Comparison of ENCODE assay signal across 12 cellular contexts in the genomic region with DNA sequence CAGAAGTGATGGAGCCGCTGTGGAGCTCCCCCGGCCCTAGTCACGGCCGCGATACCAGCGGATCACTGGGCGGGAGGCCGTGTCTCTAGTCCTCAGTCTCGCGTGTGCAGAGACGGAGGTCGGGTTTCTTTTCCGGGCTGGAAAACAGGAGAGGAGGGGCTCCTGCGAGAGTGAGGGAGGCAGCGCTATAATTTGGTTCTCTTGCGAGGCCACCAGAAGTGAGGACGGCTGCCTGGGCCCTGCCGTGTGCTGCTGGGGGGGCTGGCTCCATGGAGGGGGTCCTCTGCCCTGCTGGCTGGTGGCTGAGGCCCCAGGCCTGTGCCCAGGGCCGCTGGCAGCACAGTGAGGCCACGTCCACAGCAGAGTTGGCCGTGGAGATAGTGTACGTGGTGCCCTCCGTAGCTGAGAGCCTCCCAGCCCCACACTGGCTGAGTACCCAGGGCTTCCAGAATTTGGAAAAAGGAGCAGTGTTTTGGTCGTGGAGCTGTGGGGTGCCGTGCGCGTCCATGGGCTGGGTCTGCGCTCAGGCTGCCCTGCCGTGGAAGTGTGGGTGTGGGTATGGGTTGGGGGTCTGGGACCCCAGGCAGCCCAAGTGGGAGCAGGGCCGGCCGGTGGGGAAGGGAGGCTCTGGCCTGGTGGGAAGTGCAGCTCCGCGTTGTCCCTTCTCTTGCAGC. TPM values are rescaled to one million over a fixed set of nuclear protein-coding genes. Genes with fewer than 3 reads are reported as not detected.
DNase-seq lines count a peak whose midpoint lies in the region; ATAC-seq and TF ChIP-seq lines count a peak whose summit lies in the region.
"Had no signal": no experiment of that assay in that cellular context is flagged by ENCODE, and none has a peak within 500 bp of the region (broad histone marks: within the 10 kb centered on the region; RNA-seq: fewer than 3 reads in every experiment).

No MANE protein-coding gene starts in this region.

- intact Hi-C loops in A673 (cut with micrococcal nuclease; ENCODE audit: unreplicated experiment) = no loop called here

- H3K27me3 Mint-ChIP-seq in central memory CD8-positive, alpha-beta T cell = no peaks in the 10 kb centered on the region
- H3K27me3 Mint-ChIP-seq in nephron progenitor cell (ENCODE audit: low read depth, poor library complexity) = no peaks in the 10 kb centered on the region

- H3K27ac Mint-ChIP-seq in central memory CD8-positive, alpha-beta T cell (ENCODE audit: low read depth) = peak overlapping the region; percentile 90
- peak overlapping the region; percentile 99 for H3K27ac Mint-ChIP-seq in nephron progenitor cell

- no peaks in the 10 kb centered on the region for H3K9me3 ChIP-seq in A673 (ENCODE audit: low read depth, low read length, poor library complexity, severe bottlenecking)
- H3K9me3 ChIP-seq: neutrophil had no signal

- H3K4me3 Mint-ChIP-seq in central memory CD8-positive, alpha-beta T cell = peak overlapping the region; percentile 94
- peak overlapping the region; percentile 78 for H3K4me3 Mint-ChIP-seq in nephron progenitor cell

- peaks cover 84% of the 10 kb centered on the region for H3K36me3 ChIP-seq in A673 (ENCODE audit: insufficient read depth, low read length, poor library complexity, severe bottlenecking)
- peaks cover 51% of the 10 kb centered on the region for H3K36me3 ChIP-seq in H7 (replicated peaks; ENCODE audit: control insufficient read depth, insufficient read depth, low read length)

- DNase-seq in A673 (ENCODE audit: low spot score) (peak; percentile 56), H7 (peak; percentile 66), nephron progenitor cell (peak; percentile 44), NCI-H187 treated with DMSO at 0.1 percent for 48 hours (lab: John Stamatoyannopoulos, UW) (no peak), GM13976 (ENCODE audit: low spot score) (no peak), NCI-H1092 treated with DMSO at 0.1 percent for 48 hours (lab: John Stamatoyannopoulos, UW) (no peak)
- DNase-seq in central memory CD8-positive, alpha-beta T cell (ENCODE audit: low spot score in 2 of 2) = no peak
- DNase-seq: activated CD4-positive, CD25-positive, alpha-beta regulatory T cell had no signal

- no peaks in the 10 kb centered on the region for H3K9me3 Mint-ChIP-seq in central memory CD8-positive, alpha-beta T cell
- no peaks in the 10 kb centered on the region for H3K9me3 Mint-ChIP-seq in nephron progenitor cell

- peaks cover 81% of the 10 kb centered on the region for H3K4me1 ChIP-seq in A673 (ENCODE audit: insufficient read depth, low read length, poor library complexity, severe bottlenecking)

- POLR2A ChIA-PET in A673 (lab: Charles Lee; ENCODE audit: low non-redundant PET) = no interaction called here

- no peak for ATAC-seq in central memory CD8-positive, alpha-beta T cell (replicated peaks; ENCODE audit: extremely low read depth, poor library complexity, severe bottlenecking)
- ATAC-seq in GM21576 (IDR thresholded peaks at IDR 0.05; ENCODE audit: unreplicated experiment) = no peak

- H3K36me3 Mint-ChIP-seq in central memory CD8-positive, alpha-beta T cell (ENCODE audit: insufficient read depth) = peaks cover 68% of the 10 kb centered on the region
- H3K36me3 Mint-ChIP-seq in nephron progenitor cell (ENCODE audit: low read depth) = peaks cover 42% of the 10 kb centered on the region

- BruUV-seq in A673 (replicated peaks; lab: Mats Ljungman, UMichigan) = no TSS peak

- peak overlapping the region; percentile 64 for H3K27ac ChIP-seq in A673 (ENCODE audit: low read depth, low read length, poor library complexity, severe bottlenecking)
- H3K27ac ChIP-seq: neutrophil had no signal

- in situ Hi-C loops in GM13976 (cut with MboI; ENCODE audit: low sequenced_read_pairs, unreplicated experiment) = no loop called here

- no peaks in the 10 kb centered on the region for H3K27me3 ChIP-seq in A673 (replicated peaks; ENCODE audit: insufficient read depth, low read depth, low read length, poor library complexity)
- no peaks in the 10 kb centered on the region for H3K27me3 ChIP-seq in H7 (ENCODE audit: control insufficient read depth, insufficient read depth, low read length)
- H3K27me3 ChIP-seq: neutrophil had no signal

- H3K4me3 ChIP-seq in A673 (ENCODE audit: low read depth, low read length, poor library complexity, severe bottlenecking) (peak overlapping the region; percentile 99), H7 (ENCODE audit: insufficient read depth, low read depth, low read length) (no peak overlapping the region)

- TF ChIP-seq CTCF in A673 (conservative IDR thresholded peaks at IDR 0.05; ENCODE audit: low read depth, low read length) (no peak), nephron progenitor cell (IDR thresholded peaks at IDR 0.05) (no peak), GM13976 (IDR thresholded peaks at IDR 0.05; ENCODE audit: borderline replicate concordance, control extremely low read depth, extremely low read depth, insufficient read depth, missing control alignments) (no peak)

- CTCF ChIA-PET in A673 (lab: Charles Lee) = no interaction called here

- H3K4me1 Mint-ChIP-seq in central memory CD8-positive, alpha-beta T cell = peaks cover 61% of the 10 kb centered on the region
- peaks cover 59% of the 10 kb centered on the region for H3K4me1 Mint-ChIP-seq in nephron progenitor cell

RNA-seq across cellular contexts. Expression of gene PTBP1, which starts 5.8 kb away (rescaled TPM):
- 713 and 800 TPM in 2 replicates for total RNA-seq in A673 (2021)
- 460 and 481 TPM in 2 replicates for total RNA-seq in H7 (2014; rRNA removed; shearing (Covaris generic))

RNA-seq across cellular contexts. Expression of gene PLPPR3, which starts 18.7 kb away (rescaled TPM):
- 13.3 and 20.1 TPM in 2 replicates for total RNA-seq in A673 (2021)
- 52.0 and 53.8 TPM in 2 replicates for total RNA-seq in H7 (2014; rRNA removed; shearing (Covaris generic))
- total RNA-seq: bronchial epithelial cell, OCI-LY7 had no signal

RNA-seq across cellular contexts. Expression of gene AZU1, which starts 24.6 kb away (rescaled TPM):
- not detected in 2 replicates for total RNA-seq in A673 (2021)
- 0.85 and 1.3 TPM in 2 replicates for total RNA-seq in H7 (2014; rRNA removed; shearing (Covaris generic))
- total RNA-seq: bronchial epithelial cell, OCI-LY7 had no signal

RNA-seq across cellular contexts. Expression of gene PRTN3, which starts 37.8 kb away (rescaled TPM):
- total RNA-seq in A673 (2021) = not detected in 2 replicates
- 0.66 TPM in 1 of 2 replicates, not detected in the other for total RNA-seq in H7 (2014; rRNA removed; shearing (Covaris generic))
- total RNA-seq: bronchial epithelial cell, OCI-LY7 had no signal

RNA-seq across cellular contexts. Expression of gene ELANE, which starts 49.1 kb away (rescaled TPM):
- not detected in 2 replicates for total RNA-seq in A673 (2021)
- total RNA-seq in H7 (2014; rRNA removed; shearing (Covaris generic)) = not detected in 2 replicates
- total RNA-seq: bronchial epithelial cell, OCI-LY7 had no signal

Comparison
In these comparisons a context has a peak if more than half of its experiments do, and no peak if none do; other contexts are left out.
1. DNase-seq: peak in A673 (single experiment), H7 (single experiment) and nephron progenitor cell (single experiment); none in central memory CD8-positive, alpha-beta T cell (0 of 2), NCI-H187 treated with DMSO at 0.1 percent for 48 hours (single experiment), GM13976 (single experiment) and NCI-H1092 treated with DMSO at 0.1 percent for 48 hours (single experiment).